Comparison of ENCODE assay signal across 1 cellular context in genomic region chr2:70994055-70994444, GRCh38.
A peak's percentile ranks its signal among the peaks of the same experiment; 100 is the strongest.
TF ChIP-seq lines count a peak whose summit lies in the region.

No MANE protein-coding gene starts in this region.

TF ChIP-seq in H1, 55 proteins besides CTCF, POLR2A, EP300 and RAD21:
- TF ChIP-seq SIX5 (IDR thresholded peaks at IDR 0.05; ENCODE audit: low read depth, low read length) (no peak), EGR1 (IDR thresholded peaks at IDR 0.05; ENCODE audit: borderline replicate concordance, low read depth, low read length) (peak; percentile 44; the same call in 1 of the 2 replicates)
